In genomic region chr14:61527325-61528100, GRCh38 we compare ENCODE assay signal across 8 cellular contexts.
DNase-seq lines count a peak whose midpoint lies in the region; ATAC-seq and TF ChIP-seq lines count a peak whose summit lies in the region.

No MANE protein-coding gene starts in this region.

- in situ Hi-C loops in KBM-7 (cut with MboI; ENCODE audit: low pct_unique_long_range_greater_than_20kb, low sequenced_read_pairs), result no loop called here

- no peak overlapping the region for H3K4me3 ChIP-seq in DND-41 (ENCODE audit: low read depth in 1 of 2, low read length in 2 of 2)
- no peak overlapping the region for H3K4me3 ChIP-seq in RWPE2 (ENCODE audit: severe bottlenecking)
- no peak overlapping the region for H3K4me3 ChIP-seq in retinal pigment epithelial cell (ENCODE audit: low read length)

- no peaks in the 10 kb centered on the region for H3K9me3 ChIP-seq in DND-41 (ENCODE audit: insufficient read depth, low read length, severe bottlenecking)
- no peaks in the 10 kb centered on the region for H3K9me3 ChIP-seq in RWPE2 (ENCODE audit: severe bottlenecking)

- H3K27ac ChIP-seq in DND-41 (ENCODE audit: low read length) (peak overlapping the region; percentile 49), RWPE2 (ENCODE audit: poor library complexity, severe bottlenecking) (peak overlapping the region; percentile 99)

- H3K27me3 ChIP-seq in DND-41 (ENCODE audit: insufficient read depth, low read length, poor library complexity) (no peaks in the 10 kb centered on the region), RWPE2 (ENCODE audit: insufficient read depth, poor library complexity, severe bottlenecking) (no peaks in the 10 kb centered on the region)

- no peak overlapping the region for H3K4me2 ChIP-seq in DND-41 (ENCODE audit: insufficient read depth, low read length)

- H3K79me2 ChIP-seq in DND-41 (ENCODE audit: insufficient read depth, low read length), result peaks cover 7% of the 10 kb centered on the region

- 0 out of 3 replicates have a peak, but pooled peaks have one; percentile 16 for ATAC-seq in DND-41 (ENCODE audit: insufficient read depth, low read depth)
- ATAC-seq in RWPE2 (ENCODE audit: low read depth), result peak; percentile 35
- no peak for ATAC-seq in HG03097 (IDR thresholded peaks at IDR 0.05; ENCODE audit: low FRiP score, unreplicated experiment)
- ATAC-seq in GM21786 (IDR thresholded peaks at IDR 0.05; ENCODE audit: unreplicated experiment), result no peak

- DNase-seq in DND-41 (no peak), RWPE2 (ENCODE audit: low spot score) (no peak), fibroblast of gingiva (ENCODE audit: low read depth) (peak; percentile 64), retinal pigment epithelial cell (ENCODE audit: low read depth) (peak; percentile 55), KBM-7 (no peak), GM10266 (ENCODE audit: extremely low spot score) (no peak)

- H2AFZ ChIP-seq in DND-41 (ENCODE audit: low read depth, low read length), result no peak overlapping the region

- H3K36me3 ChIP-seq in DND-41 (ENCODE audit: insufficient read depth, low read length) (peaks cover 78% of the 10 kb centered on the region), RWPE2 (ENCODE audit: low read depth) (peaks cover 3% of the 10 kb centered on the region; the same call in 1 of the 2 replicates)

- peaks cover 32% of the 10 kb centered on the region for H3K4me1 ChIP-seq in DND-41 (ENCODE audit: insufficient read depth, low read length)
- peaks cover 79% of the 10 kb centered on the region for H3K4me1 ChIP-seq in RWPE2 (ENCODE audit: insufficient read depth, poor library complexity, severe bottlenecking)

- H4K20me1 ChIP-seq in DND-41 (ENCODE audit: insufficient read depth, low read length), result peaks cover 15% of the 10 kb centered on the region; the same call in 1 of the 2 replicates

- no peak overlapping the region for H3K9ac ChIP-seq in DND-41 (ENCODE audit: low read depth, low read length)

- no peak for TF ChIP-seq CTCF in DND-41 (IDR thresholded peaks at IDR 0.05; ENCODE audit: borderline replicate concordance, extremely low read depth, low read length, poor library complexity, severe bottlenecking)
- TF ChIP-seq CTCF in RWPE2 (IDR thresholded peaks at IDR 0.05; ENCODE audit: poor library complexity, severe bottlenecking), result no peak
- TF ChIP-seq CTCF in retinal pigment epithelial cell (conservative IDR thresholded peaks at IDR 0.05; ENCODE audit: low read depth, low read length), result no peak
- TF ChIP-seq CTCF in GM10266 (IDR thresholded peaks at IDR 0.05; ENCODE audit: control insufficient read depth, insufficient read depth, low read depth, missing control alignments), result no peak

Comparison
In these comparisons a context has a peak if more than half of its experiments do, and no peak if none do; other contexts are left out.
1. ATAC-seq: peak in DND-41 (single experiment) and RWPE2 (single experiment); none in HG03097 (single experiment) and GM21786 (single experiment).
2. DNase-seq: peak in fibroblast of gingiva (single experiment) and retinal pigment epithelial cell (single experiment); none in DND-41 (single experiment), RWPE2 (single experiment), KBM-7 (single experiment) and GM10266 (single experiment).